In the genomic region with DNA sequence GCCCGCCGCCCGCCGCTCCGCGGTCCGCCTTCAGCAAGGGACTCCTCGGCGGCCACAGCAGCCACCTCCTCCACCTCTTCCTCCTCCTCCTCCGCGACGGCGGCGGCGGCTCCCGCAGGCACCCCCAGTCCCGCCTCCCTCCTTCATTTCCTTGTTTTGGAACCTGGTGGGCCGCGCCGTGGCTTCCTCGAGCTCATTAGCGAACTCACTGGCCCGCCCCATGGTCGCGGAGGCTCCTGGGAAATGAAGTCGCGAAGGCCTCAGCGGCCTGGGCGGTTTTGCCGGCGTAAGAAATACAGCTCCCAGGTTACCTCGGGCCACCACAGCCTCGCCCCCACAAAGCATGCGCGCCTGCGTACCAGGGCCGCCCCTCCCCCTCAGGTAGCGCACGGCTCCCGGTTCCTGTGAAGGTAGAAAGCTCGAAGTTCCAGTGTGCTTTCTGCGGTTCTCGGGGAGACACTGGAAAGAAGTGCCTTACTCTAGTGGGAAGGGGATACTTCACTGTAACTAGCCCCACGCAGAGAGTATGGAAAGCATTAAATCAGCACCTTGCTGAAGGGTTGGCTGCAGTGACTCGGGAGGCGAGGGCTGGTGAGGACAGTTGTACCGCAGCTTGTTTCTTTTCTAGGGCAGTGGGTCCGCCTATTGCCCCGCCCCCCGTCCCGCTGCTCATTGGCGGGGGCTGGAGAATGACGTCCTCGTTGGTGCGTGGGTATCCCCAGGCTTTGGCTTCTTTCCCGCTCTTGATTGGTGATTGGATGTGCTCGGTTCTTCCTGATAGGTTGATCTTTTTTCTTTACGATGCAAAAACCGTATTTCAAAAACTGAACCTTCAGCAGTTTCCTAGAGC, we compare ENCODE assay signal across 8 cellular contexts. TPM values are rescaled to one million over a fixed set of nuclear protein-coding genes. Genes with fewer than 3 reads are reported as not detected.
DNase-seq lines count a peak whose midpoint lies in the region; ATAC-seq and TF ChIP-seq lines count a peak whose summit lies in the region.

A gene (minus strand): TSS at position 210 of the 850 bp plus-strand sequence. CDS start 333 bp downstream, outside the sequence.

- H3K4me1 ChIP-seq in adipocyte (ENCODE audit: control insufficient read depth, insufficient read depth, low read length), result peaks cover 20% of the 10 kb centered on the region
- H3K4me1 ChIP-seq in cardiac muscle cell (ENCODE audit: low read depth), result peaks cover 7% of the 10 kb centered on the region
- H3K4me1 ChIP-seq in parathyroid adenoma, result peaks cover 4% of the 10 kb centered on the region
- H3K4me1 ChIP-seq in tibial nerve, result peaks cover 0 to 30% (median 3%) of the 10 kb centered on the region in 4 donors

- no peak for TF ChIP-seq CTCF in GM12865 (IDR thresholded peaks at IDR 0.05; ENCODE audit: insufficient read depth, low read depth, low read length, missing control alignments)
- TF ChIP-seq CTCF in cardiac muscle cell (IDR thresholded peaks at IDR 0.05; ENCODE audit: low read depth, low read length), result no peak
- no peak for TF ChIP-seq CTCF in parathyroid adenoma (IDR thresholded peaks at IDR 0.05)
- TF ChIP-seq CTCF in tibial nerve (IDR thresholded peaks at IDR 0.05), result no peak

- H3K9me3 ChIP-seq in adipocyte (ENCODE audit: control insufficient read depth, low read length) (no peaks in the 10 kb centered on the region), cardiac muscle cell (ENCODE audit: low read depth) (no peaks in the 10 kb centered on the region), parathyroid adenoma (ENCODE audit: control insufficient read depth, low read length) (no peaks in the 10 kb centered on the region), tibial nerve (no peaks in the 10 kb centered on the region)

- H3K27me3 ChIP-seq in adipocyte (replicated peaks; ENCODE audit: control insufficient read depth, insufficient read depth, low read length) (no peaks in the 10 kb centered on the region), cardiac muscle cell (no peaks in the 10 kb centered on the region), parathyroid adenoma (ENCODE audit: control insufficient read depth, insufficient read depth, low read length) (no peaks in the 10 kb centered on the region), tibial nerve (no peaks in the 10 kb centered on the region)

- peak within 1 kb of the TSS; percentile 99 for H2AFZ ChIP-seq in parathyroid adenoma

- peak; percentile 100 for DNase-seq in GM12865 (ENCODE audit: low read depth)
- peak; percentile 86 for DNase-seq in NCI-H1417 treated with DMSO at 0.1 percent for 48 hours (lab: John Stamatoyannopoulos, UW)
- DNase-seq in SW480 (ENCODE audit: low spot score), result peak; percentile 96
- peak; percentile 99 for DNase-seq in adipocyte (ENCODE audit: low read depth)
- peak; percentile 98 to 99 for DNase-seq in cardiac muscle cell (ENCODE audit: low read depth in 1 of 2, low spot score in 1 of 2)
- DNase-seq in tibial nerve (ENCODE audit: low spot score in 2 of 2), result peak; percentile 96

- peak; percentile 81 for ATAC-seq in HG02763 (IDR thresholded peaks at IDR 0.05; ENCODE audit: unreplicated experiment)

- H3K9ac ChIP-seq in adipocyte (ENCODE audit: low read length), result peak within 1 kb of the TSS; percentile 90
- peak within 1 kb of the TSS; percentile 49 for H3K9ac ChIP-seq in parathyroid adenoma

- TF ChIP-seq EP300 in tibial nerve (IDR thresholded peaks at IDR 0.05), result peak; percentile 79 to 96

- H3K4me2 ChIP-seq in parathyroid adenoma (ENCODE audit: low read length), result peak within 1 kb of the TSS; percentile 83

- no peaks in the 10 kb centered on the region for H3K79me2 ChIP-seq in parathyroid adenoma

- H3K27ac ChIP-seq in cardiac muscle cell (peak within 1 kb of the TSS; percentile 96), parathyroid adenoma (peak within 1 kb of the TSS; percentile 99), tibial nerve (peak within 1 kb of the TSS; percentile 91 to 98 (median 96))

- H3K4me3 ChIP-seq in GM12865 (ENCODE audit: low read depth, low read length) (peak within 1 kb of the TSS; percentile 91), adipocyte (ENCODE audit: low read length) (peak within 1 kb of the TSS; percentile 94), cardiac muscle cell (peak within 1 kb of the TSS; percentile 96), parathyroid adenoma (ENCODE audit: low read depth, low read length) (peak within 1 kb of the TSS; percentile 82), tibial nerve (peak within 1 kb of the TSS; percentile 83 to 98 (median 88))

- TF ChIP-seq POLR2A in tibial nerve (IDR thresholded peaks at IDR 0.05), result peak; percentile 63 to 86

- H3K36me3 ChIP-seq in adipocyte (ENCODE audit: control insufficient read depth, insufficient read depth, low read length, severe bottlenecking), result no peaks in the 10 kb centered on the region
- no peaks in the 10 kb centered on the region for H3K36me3 ChIP-seq in cardiac muscle cell
- H3K36me3 ChIP-seq in parathyroid adenoma (ENCODE audit: control insufficient read depth, insufficient read depth, low read length), result no peaks in the 10 kb centered on the region
- H3K36me3 ChIP-seq in tibial nerve, result no peaks in the 10 kb centered on the region

- 0 to 1% methylated on average over 34 to 57 of the region's 59 CpGs for WGBS in tibial nerve, 2 donors

RNA-seq across cellular contexts. Expression of the gene that starts here (rescaled TPM):
- total RNA-seq in cardiac muscle cell (7.5 and 11.1 TPM in 2 replicates), tibial nerve (10 to 100 TPM; 18.6 to 29.3 (median 24.3) TPM)
- 5.6 and 10.2 TPM in 2 replicates for polyA plus RNA-seq in cardiac muscle cell

Comparison
In these comparisons a context has a peak if more than half of its experiments do, and no peak if none do; other contexts are left out.
1. Peak in every context shown above with its lines: DNase-seq, ATAC-seq, H3K4me3 ChIP-seq and H3K27ac ChIP-seq.